Comparison of ENCODE assay signal across 12 cellular contexts in the genomic region with DNA sequence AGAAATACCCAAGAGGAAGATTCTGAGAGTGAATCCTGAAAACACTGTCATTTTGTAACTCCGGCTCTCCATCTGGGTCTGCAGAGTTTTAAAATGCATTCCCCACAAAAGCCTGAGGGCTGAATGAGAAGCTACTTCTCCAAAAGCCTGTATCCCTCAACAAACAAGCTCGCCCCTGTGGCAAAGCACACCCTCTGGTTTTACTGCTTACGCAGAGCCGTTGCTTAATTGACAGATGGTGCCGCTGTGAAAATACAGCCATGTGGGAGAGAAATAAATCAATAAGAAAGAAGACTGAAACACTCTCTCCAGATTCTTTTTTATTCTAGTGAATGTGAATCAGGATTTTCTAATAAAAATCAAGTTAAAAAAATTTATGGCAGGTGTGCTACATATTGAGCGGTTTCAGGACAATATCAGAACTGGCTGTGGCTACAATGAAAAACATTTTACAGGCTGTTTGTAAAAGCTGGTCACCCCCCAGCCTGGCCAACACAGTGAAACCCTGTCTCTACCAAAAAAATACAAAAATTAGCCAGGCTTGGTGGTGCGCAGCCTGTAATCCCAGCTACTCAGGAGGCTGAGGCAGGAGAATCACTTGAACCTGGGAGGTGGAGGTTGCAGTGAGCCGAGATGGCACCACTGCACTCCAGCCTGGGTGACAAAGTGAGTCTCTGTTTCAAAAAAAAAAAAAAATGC. TPM values are rescaled to one million over a fixed set of nuclear protein-coding genes. Genes with fewer than 3 reads are reported as not detected.
A peak's percentile ranks its signal among the peaks of the same experiment; 100 is the strongest.
DNase-seq lines count a peak whose midpoint lies in the region; ATAC-seq and TF ChIP-seq lines count a peak whose summit lies in the region.
"Had no signal": no experiment of that assay in that cellular context is flagged by ENCODE, and none has a peak within 500 bp of the region (broad histone marks: within the 10 kb centered on the region; RNA-seq: fewer than 3 reads in every experiment).

No MANE protein-coding gene starts in this region.

- in situ Hi-C loops in KBM-7 (cut with MboI; ENCODE audit: low pct_unique_long_range_greater_than_20kb, low sequenced_read_pairs), result no loop called here

- no peaks in the 10 kb centered on the region for H3K9me3 ChIP-seq in neural progenitor cell (ENCODE audit: low read depth)
- H3K9me3 ChIP-seq: tibial nerve had no signal

- H3K4me1 Mint-ChIP-seq in neural progenitor cell, result peaks cover 15% of the 10 kb centered on the region
- H3K4me1 Mint-ChIP-seq in activated T-cell treated with anti-CD3 and anti-CD28 coated beads, Interleukin-2, amount 50 U/mL, for 4 hours (ENCODE audit: low read depth), result peaks cover 35% of the 10 kb centered on the region

- H3K4me3 ChIP-seq in neural progenitor cell, result no peak overlapping the region
- H3K4me3 ChIP-seq: tibial nerve had no signal

- DNase-seq in KBM-7, result peak; percentile 58
- peak; percentile 84 for DNase-seq in NCI-H2171 (lab: John Stamatoyannopoulos, UW)
- DNase-seq in neural progenitor cell (ENCODE audit: low spot score), result peak; percentile 40
- no peak for DNase-seq in activated CD8-positive, alpha-beta memory T cell treated with anti-CD3 and anti-CD28 coated beads, Interleukin-2, amount 50 U/mL, for 48 hours
- no peak for DNase-seq in activated T-cell treated with anti-CD3 and anti-CD28 coated beads, Interleukin-2, amount 50 U/mL, for 4 hours
- DNase-seq in LoVo (ENCODE audit: low spot score), result no peak
- DNase-seq: kidney glomerular epithelial cell, NCI-H1436, small intestine had no signal

- peaks cover 2% of the 10 kb centered on the region for H3K27me3 Mint-ChIP-seq in neural progenitor cell (ENCODE audit: insufficient read depth, low read depth)
- H3K27me3 Mint-ChIP-seq in activated T-cell treated with anti-CD3 and anti-CD28 coated beads, Interleukin-2, amount 50 U/mL, for 4 hours (ENCODE audit: low read depth), result peaks cover 25% of the 10 kb centered on the region

- ATAC-seq in SK-N-SH treated with all-trans-retinoic acid at 6 μM for 48 hours (peak; percentile 7; the same call in 1 of the 3 replicates), HG03469 (IDR thresholded peaks at IDR 0.05; ENCODE audit: unreplicated experiment) (no peak)
- no peak for ATAC-seq in activated T-cell treated with anti-CD3 and anti-CD28 coated beads, Interleukin-2, amount 50 U/mL, for 4 hours

- TF ChIP-seq CTCF in neural progenitor cell (IDR thresholded peaks at IDR 0.05), result no peak

- no peaks in the 10 kb centered on the region for H3K27me3 ChIP-seq in neural progenitor cell
- H3K27me3 ChIP-seq: tibial nerve had no signal

- no peak overlapping the region for H3K27ac Mint-ChIP-seq in neural progenitor cell

- H2AFZ ChIP-seq in neural progenitor cell (replicated peaks), result no peak overlapping the region

- no peak overlapping the region for H3K27ac ChIP-seq in neural progenitor cell
- H3K27ac ChIP-seq: tibial nerve had no signal

- no peaks in the 10 kb centered on the region for H3K4me1 ChIP-seq in neural progenitor cell

- no peak overlapping the region for H3K9ac ChIP-seq in neural progenitor cell

- H3K9me3 Mint-ChIP-seq in neural progenitor cell, result no peaks in the 10 kb centered on the region
- H3K9me3 Mint-ChIP-seq in activated T-cell treated with anti-CD3 and anti-CD28 coated beads, Interleukin-2, amount 50 U/mL, for 4 hours, result peaks cover 2% of the 10 kb centered on the region

- H3K79me2 ChIP-seq in neural progenitor cell (ENCODE audit: low read depth), result no peaks in the 10 kb centered on the region

- no peaks in the 10 kb centered on the region for H3K36me3 Mint-ChIP-seq in neural progenitor cell
- no peaks in the 10 kb centered on the region for H3K36me3 Mint-ChIP-seq in activated T-cell treated with anti-CD3 and anti-CD28 coated beads, Interleukin-2, amount 50 U/mL, for 4 hours (ENCODE audit: insufficient read depth)

- no peaks in the 10 kb centered on the region for H3F3A ChIP-seq in neural progenitor cell (ENCODE audit: low read depth)

- H4K20me1 ChIP-seq in neural progenitor cell (ENCODE audit: low read depth), result no peaks in the 10 kb centered on the region

- no peak overlapping the region for H3K4me2 ChIP-seq in neural progenitor cell

- H3K4me3 Mint-ChIP-seq in neural progenitor cell, result no peak overlapping the region
- no peak overlapping the region for H3K4me3 Mint-ChIP-seq in activated T-cell treated with anti-CD3 and anti-CD28 coated beads, Interleukin-2, amount 50 U/mL, for 4 hours

- H3K36me3 ChIP-seq in neural progenitor cell, result no peaks in the 10 kb centered on the region
- H3K36me3 ChIP-seq: tibial nerve had no signal

TF ChIP-seq in SK-N-SH treated with all-trans-retinoic acid at 6 μM for 48 hours, 23 proteins besides CTCF, POLR2A, EP300 and RAD21:
- TF ChIP-seq TCF4 (CRISPR knock-in tag; IDR thresholded peaks at IDR 0.05; ENCODE audit: borderline replicate concordance) (peak; percentile 75; the same call in 1 of the 2 replicates), TSHZ2 (CRISPR knock-in tag; IDR thresholded peaks at IDR 0.05) (peak; percentile 23; the same call in 1 of the 2 replicates), SNAI2 (CRISPR knock-in tag; IDR thresholded peaks at IDR 0.05) (no peak), OSR1 (CRISPR knock-in tag; IDR thresholded peaks at IDR 0.05) (no peak), RARB (CRISPR knock-in tag; IDR thresholded peaks at IDR 0.05) (no peak)

RNA-seq across cellular contexts. Expression of gene C7orf33, which starts 32.5 kb away (rescaled TPM):
- total RNA-seq in neural progenitor cell (ENCODE audit: low replicate concordance), result not detected in 2 replicates
- not detected for total RNA-seq in activated T-cell treated with anti-CD3 and anti-CD28 coated beads, Interleukin-2, amount 50 U/mL, for 4 hours
- total RNA-seq: tibial nerve had no signal

Comparison
In these comparisons a context has a peak if more than half of its experiments do, and no peak if none do; other contexts are left out.
1. DNase-seq: peak in KBM-7 (single experiment), NCI-H2171 (single experiment) and neural progenitor cell (single experiment); none in activated CD8-positive, alpha-beta memory T cell treated with anti-CD3 and anti-CD28 coated beads, Interleukin-2, amount 50 U/mL, for 48 hours (single experiment), activated T-cell treated with anti-CD3 and anti-CD28 coated beads, Interleukin-2, amount 50 U/mL, for 4 hours (single experiment) and LoVo (single experiment).